23 cellular contexts compared by ENCODE assay signal in genomic region chr18:12256946-12257345, GRCh38. TPM values are rescaled to one million over a fixed set of nuclear protein-coding genes. Genes with fewer than 3 reads are reported as not detected.
DNase-seq lines count a peak whose midpoint lies in the region; ATAC-seq, FAIRE-seq and TF ChIP-seq lines count a peak whose summit lies in the region.
"Had no signal": no experiment of that assay in that cellular context is flagged by ENCODE, and none has a peak within 500 bp of the region (broad histone marks: within the 10 kb centered on the region; RNA-seq: fewer than 3 reads in every experiment).

No MANE protein-coding gene starts in this region.

- peak; percentile 93 for FAIRE-seq in urothelium cell line (lab: Jason Lieb, UNC)
- no peak for FAIRE-seq in GM19239 (lab: Jason Lieb, UNC)
- FAIRE-seq: frontal cortex had no signal

- no peak for DNase-seq in left ventricle myocardium superior
- no peak for DNase-seq in left ventricle myocardium inferior
- peak; percentile 54 for DNase-seq in fibroblast of pulmonary artery (ENCODE audit: low read depth)
- DNase-seq in urothelium cell line (ENCODE audit: low spot score), result peak; percentile 69
- DNase-seq in stimulated activated CD4-positive, alpha-beta T cell treated with anti-CD3 and anti-CD28 coated beads, Interleukin-15, amount 100 ng/mL, for 24 hours, result no peak
- no peak for DNase-seq in GM19239 (ENCODE audit: insufficient read length, low spot score)
- DNase-seq: activated CD4-positive, CD25-positive, alpha-beta regulatory T cell treated with anti-CD3 and anti-CD28 coated beads, Interleukin-2, amount 50 U/mL, for 72 hours; activated T-cell treated with anti-CD3 and anti-CD28 coated beads, Interleukin-2, amount 50 U/mL, for 72 hours; CD4-positive, alpha-beta memory T cell; Karpas-422; left cardiac atrium; NCI-H1092 treated with DMSO at 0.1 percent for 48 hours; NCI-H2107; NCI-H524 treated with DMSO at 0.1 percent for 48 hours; T1000; testis had no signal

- ATAC-seq in left ventricle myocardium superior, result peak; percentile 7
- ATAC-seq in SK-N-SH treated with all-trans-retinoic acid at 6 μM for 48 hours, result no peak
- ATAC-seq: activated T-cell treated with anti-CD3 and anti-CD28 coated beads, Interleukin-2, amount 50 U/mL, for 72 hours; Panc1 had no signal

- no peaks in the 10 kb centered on the region for H3K36me3 ChIP-seq in left ventricle myocardium inferior

- H3K4me3 ChIP-seq in left ventricle myocardium inferior (no peak overlapping the region), fibroblast of pulmonary artery (replicated peaks; ENCODE audit: low read depth, low read length) (no peak overlapping the region)
- H3K4me3 ChIP-seq: coronary artery, testis had no signal

- intact Hi-C loops in left ventricle myocardium superior (cut with micrococcal nuclease), result no loop called here
- intact Hi-C loops in left ventricle myocardium inferior (cut with micrococcal nuclease), result no loop called here

- H3K27me3 ChIP-seq in left ventricle myocardium inferior (ENCODE audit: low read depth), result peaks cover 41% of the 10 kb centered on the region
- H3K27me3 ChIP-seq: testis had no signal

- peaks cover 37% of the 10 kb centered on the region for H3K4me1 ChIP-seq in left ventricle myocardium inferior

- no peak overlapping the region for H3K27ac ChIP-seq in left ventricle myocardium inferior (replicated peaks)
- H3K27ac ChIP-seq: coronary artery, testis had no signal

- no peaks in the 10 kb centered on the region for H3K9me3 ChIP-seq in left ventricle myocardium inferior (replicated peaks)
- H3K9me3 ChIP-seq: testis had no signal

- TF ChIP-seq CTCF in left ventricle myocardium inferior (IDR thresholded peaks at IDR 0.05; ENCODE audit: borderline replicate concordance) (no peak), fibroblast of pulmonary artery (IDR thresholded peaks at IDR 0.05; ENCODE audit: low read length, missing control alignments) (no peak)

TF ChIP-seq in PFSK-1, 5 proteins besides CTCF, POLR2A, EP300 and RAD21:
- TF ChIP-seq FOXP2 (optimal IDR thresholded peaks at IDR 0.05; ENCODE audit: borderline replicate concordance, extremely low read depth, extremely low read length, insufficient read depth), result peak; percentile 68
- no peak for TF ChIP-seq SIN3A (IDR thresholded peaks at IDR 0.05; ENCODE audit: borderline replicate concordance, insufficient read depth, low read length)

TF ChIP-seq in SK-N-SH treated with all-trans-retinoic acid at 6 μM for 48 hours, 23 proteins besides CTCF, POLR2A, EP300 and RAD21:
- no peak for TF ChIP-seq TSHZ2 (CRISPR knock-in tag; IDR thresholded peaks at IDR 0.05)
- TF ChIP-seq CREB5 (CRISPR knock-in tag; IDR thresholded peaks at IDR 0.05; ENCODE audit: low read depth), result no peak
- TF ChIP-seq PATZ1 (CRISPR knock-in tag; IDR thresholded peaks at IDR 0.05; ENCODE audit: borderline replicate concordance), result no peak
- no peak for TF ChIP-seq ZFP3 (CRISPR knock-in tag; IDR thresholded peaks at IDR 0.05)

RNA-seq across cellular contexts. Expression of gene CIDEA, which starts 2.8 kb away (rescaled TPM):
- 0.52 TPM for total RNA-seq in left ventricle myocardium superior
- total RNA-seq in left ventricle myocardium inferior, result 0.33 TPM
- not detected for polyA plus RNA-seq in PFSK-1 (2012; ENCODE audit: insufficient read length, low read depth)
- total RNA-seq: activated CD8-positive, alpha-beta memory T cell treated with anti-CD3 and anti-CD28 coated beads for 36 hours; activated T-cell treated with anti-CD3 and anti-CD28 coated beads, Interleukin-2, amount 50 U/mL, for 72 hours; CD4-positive, alpha-beta memory T cell; neural crest cell; testis had no signal
- polyA plus RNA-seq: CD4-positive, alpha-beta memory T cell had no signal

RNA-seq across cellular contexts. Expression of gene TUBB6, which starts 51.1 kb away (rescaled TPM):
- total RNA-seq in left ventricle myocardium superior, result 82.0 TPM
- 81.5 TPM for total RNA-seq in left ventricle myocardium inferior
- 302 TPM for polyA plus RNA-seq in PFSK-1 (2012; ENCODE audit: insufficient read length, low read depth)

Comparison
In these comparisons a context has a peak if more than half of its experiments do, and no peak if none do; other contexts are left out.
1. DNase-seq: peak in fibroblast of pulmonary artery (single experiment) and urothelium cell line (single experiment); none in left ventricle myocardium superior (single experiment), left ventricle myocardium inferior (single experiment), stimulated activated CD4-positive, alpha-beta T cell treated with anti-CD3 and anti-CD28 coated beads, Interleukin-15, amount 100 ng/mL, for 24 hours (single experiment) and GM19239 (single experiment).